ENCODE assay signal across 14 cellular contexts in the genomic region with DNA sequence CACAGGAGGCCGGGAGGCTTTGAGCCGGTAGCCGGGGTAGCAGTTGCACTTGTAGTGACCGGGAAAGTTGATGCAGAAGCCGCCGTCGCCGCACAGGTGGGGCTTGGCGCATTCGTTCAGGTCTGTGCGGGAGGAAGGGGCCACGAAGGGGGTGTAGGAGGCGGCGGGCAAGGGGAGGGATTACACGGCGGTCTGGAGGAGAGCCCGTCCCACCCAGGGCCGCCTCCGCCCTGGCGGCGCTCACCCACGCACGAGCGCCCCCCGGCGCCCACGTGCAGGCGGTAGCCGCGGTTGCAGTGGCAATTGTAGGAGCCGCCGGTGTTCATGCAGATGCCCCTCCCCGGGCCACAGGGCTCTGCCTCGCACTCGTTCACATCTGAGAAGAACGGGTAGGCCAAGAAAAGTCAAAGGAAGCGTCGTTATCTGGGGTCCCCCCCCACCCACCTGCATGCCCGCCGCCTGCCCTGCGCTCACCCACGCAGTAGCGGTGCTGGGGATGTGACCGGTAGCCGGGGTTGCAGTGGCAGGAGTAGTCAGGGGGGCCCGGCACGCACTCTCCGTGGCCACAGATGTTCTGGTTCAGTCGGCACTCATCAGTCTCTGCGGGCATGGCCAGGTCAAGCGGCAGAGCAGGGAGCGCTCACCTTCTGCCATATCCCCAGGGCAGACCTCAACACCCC. TPM values are rescaled to one million over a fixed set of nuclear protein-coding genes. Genes with fewer than 3 reads are reported as not detected.
DNase-seq lines count a peak whose midpoint lies in the region; TF ChIP-seq lines count a peak whose summit lies in the region.
"Had no signal": no experiment of that assay in that cellular context is flagged by ENCODE, and none has a peak within 500 bp of the region (broad histone marks: within the 10 kb centered on the region; RNA-seq: fewer than 3 reads in every experiment).

No MANE protein-coding gene starts in this region.

- no peaks in the 10 kb centered on the region for H3K27me3 ChIP-seq in effector memory CD4-positive, alpha-beta T cell (replicated peaks; ENCODE audit: control insufficient read depth, insufficient read depth, low read length, poor library complexity, severe bottlenecking)
- H3K27me3 ChIP-seq in thymus (ENCODE audit: control insufficient read depth, insufficient read depth), result no peaks in the 10 kb centered on the region
- no peaks in the 10 kb centered on the region for H3K27me3 ChIP-seq in A673 (replicated peaks; ENCODE audit: insufficient read depth, low read depth, low read length, poor library complexity)
- H3K27me3 ChIP-seq: colonic mucosa had no signal

- DNase-seq in stimulated activated naive CD4-positive, alpha-beta T cell (lab: John Stamatoyannopoulos, UW), result peak in 4 of 6 experiments; percentile 23 to 31 (median 30)
- DNase-seq in stimulated activated naive CD4-positive, alpha-beta T cell treated with Interleukin-2 at 50 U/mL for 16 hours (lab: John Stamatoyannopoulos, UW), result no peak
- peak in 3 of 5 experiments; percentile 37 to 59 (median 39) for DNase-seq in T-helper 2 cell
- peak in 1 of 3 donors; percentile 30 for DNase-seq in effector memory CD4-positive, alpha-beta T cell
- DNase-seq in LoVo (ENCODE audit: low spot score), result no peak
- no peak for DNase-seq in A673 (ENCODE audit: low spot score)
- DNase-seq in NCI-H748 treated with DMSO at 0.1 percent for 48 hours (lab: John Stamatoyannopoulos, UW), result no peak
- DNase-seq: activated CD4-positive, alpha-beta T cell treated with anti-CD3 and anti-CD28 coated beads for 1 hour; amniotic stem cell; colonic mucosa; NCI-H526 treated with DMSO at 0.1 percent for 48 hours; posterior cingulate gyrus; stimulated activated CD4-positive, alpha-beta T cell treated with anti-CD3 and anti-CD28 coated beads, Interleukin-1b, Interleukin-23, amount 100 ng/mL, for 48 hours had no signal

- intact Hi-C loops in A673 (cut with micrococcal nuclease; ENCODE audit: unreplicated experiment), result no loop called here

- no peak for TF ChIP-seq CTCF in A673 (conservative IDR thresholded peaks at IDR 0.05; ENCODE audit: low read depth, low read length)

- POLR2A ChIA-PET in A673 (lab: Charles Lee; ENCODE audit: low non-redundant PET), result no interaction called here

- H3K4me1 ChIP-seq in effector memory CD4-positive, alpha-beta T cell (ENCODE audit: control insufficient read depth, insufficient read depth, low read length, poor library complexity, severe bottlenecking), result peaks cover 26% of the 10 kb centered on the region
- H3K4me1 ChIP-seq in thymus (ENCODE audit: control insufficient read depth, insufficient read depth, low read length), result peaks cover 45% of the 10 kb centered on the region
- H3K4me1 ChIP-seq in A673 (ENCODE audit: insufficient read depth, low read length, poor library complexity, severe bottlenecking), result peaks cover 16% of the 10 kb centered on the region

- H3K36me3 ChIP-seq in effector memory CD4-positive, alpha-beta T cell (ENCODE audit: control insufficient read depth, insufficient read depth, low read length), result peaks cover 10% of the 10 kb centered on the region
- H3K36me3 ChIP-seq in thymus (ENCODE audit: control insufficient read depth, insufficient read depth) (peaks cover 6% of the 10 kb centered on the region), A673 (ENCODE audit: insufficient read depth, low read length, poor library complexity, severe bottlenecking) (peaks cover 11% of the 10 kb centered on the region)
- H3K36me3 ChIP-seq: colonic mucosa had no signal

- CTCF ChIA-PET in A673 (lab: Charles Lee), result no interaction called here

- peak overlapping the region; percentile 18 for H3K4me3 ChIP-seq in effector memory CD4-positive, alpha-beta T cell (ENCODE audit: insufficient read depth, low read depth, low read length, poor library complexity, severe bottlenecking)
- H3K4me3 ChIP-seq in thymus (ENCODE audit: low read length), result peak overlapping the region; percentile 10
- H3K4me3 ChIP-seq in A673 (ENCODE audit: low read depth, low read length, poor library complexity, severe bottlenecking), result no peak overlapping the region
- H3K4me3 ChIP-seq: colonic mucosa had no signal

- no TSS peak for BruUV-seq in A673 (replicated peaks; lab: Mats Ljungman, UMichigan)

- WGBS in thymus, result 74% methylated on average over 52 of the region's 52 CpGs

- H3K27ac ChIP-seq in effector memory CD4-positive, alpha-beta T cell (ENCODE audit: insufficient read depth, low read length, poor library complexity, severe bottlenecking), result peak overlapping the region; percentile 71
- H3K27ac ChIP-seq in thymus (ENCODE audit: low read depth) (peak overlapping the region; percentile 59), A673 (ENCODE audit: low read depth, low read length, poor library complexity, severe bottlenecking) (no peak overlapping the region)

- no peaks in the 10 kb centered on the region for H3K9me3 ChIP-seq in effector memory CD4-positive, alpha-beta T cell (ENCODE audit: control insufficient read depth, low read length)
- H3K9me3 ChIP-seq in thymus (ENCODE audit: control insufficient read depth), result no peaks in the 10 kb centered on the region
- H3K9me3 ChIP-seq in A673 (ENCODE audit: low read depth, low read length, poor library complexity, severe bottlenecking), result no peaks in the 10 kb centered on the region
- H3K9me3 ChIP-seq: colonic mucosa had no signal

RNA-seq across cellular contexts. Expression of a gene that starts 10.6 kb away (rescaled TPM):
- 64.6 TPM for polyA plus RNA-seq in thymus
- 92.1 and 123 TPM in 2 replicates for total RNA-seq in A673 (2021)

RNA-seq across cellular contexts. Expression of a gene that starts 22.7 kb away (rescaled TPM):
- 38.0 TPM for polyA plus RNA-seq in thymus
- total RNA-seq in A673 (2021), result 95.4 and 98.9 TPM in 2 replicates

RNA-seq across cellular contexts. Expression of a gene that starts 22.7 kb away (rescaled TPM):
- 68.1 TPM for polyA plus RNA-seq in thymus
- 90.6 and 95.7 TPM in 2 replicates for total RNA-seq in A673 (2021)

RNA-seq across cellular contexts. Expression of a gene that starts 24.8 kb away (rescaled TPM):
- polyA plus RNA-seq in thymus, result 62.2 TPM
- 79.8 and 88.3 TPM in 2 replicates for total RNA-seq in A673 (2021)

RNA-seq across cellular contexts. Expression of a gene that starts 28.3 kb away (rescaled TPM):
- polyA plus RNA-seq in thymus, result 66.5 TPM
- 29.5 and 40.9 TPM in 2 replicates for total RNA-seq in A673 (2021)

Comparison
In these comparisons a context has a peak if more than half of its experiments do, and no peak if none do; other contexts are left out.
1. DNase-seq: peak in stimulated activated naive CD4-positive, alpha-beta T cell (4 of 6) and T-helper 2 cell (3 of 5); none in stimulated activated naive CD4-positive, alpha-beta T cell treated with Interleukin-2 at 50 U/mL for 16 hours (single experiment), LoVo (single experiment), A673 (single experiment) and NCI-H748 treated with DMSO at 0.1 percent for 48 hours (single experiment).